1 cellular context compared by ENCODE assay signal in genomic region chr10:78923644-78924318, GRCh38.
TF ChIP-seq lines count a peak whose summit lies in the region.

No MANE protein-coding gene starts in this region.

TF ChIP-seq in H1, 55 proteins besides CTCF, POLR2A, EP300 and RAD21 (continued from another document):
- TF ChIP-seq, protein P1, sequence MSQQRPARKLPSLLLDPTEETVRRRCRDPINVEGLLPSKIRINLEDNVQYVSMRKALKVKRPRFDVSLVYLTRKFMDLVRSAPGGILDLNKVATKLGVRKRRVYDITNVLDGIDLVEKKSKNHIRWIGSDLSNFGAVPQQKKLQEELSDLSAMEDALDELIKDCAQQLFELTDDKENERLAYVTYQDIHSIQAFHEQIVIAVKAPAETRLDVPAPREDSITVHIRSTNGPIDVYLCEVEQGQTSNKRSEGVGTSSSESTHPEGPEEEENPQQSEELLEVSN (IDR thresholded peaks at IDR 0.05) = no peak
- no peak for TF ChIP-seq RNF2 (IDR thresholded peaks at IDR 0.05; ENCODE audit: borderline replicate concordance, low read depth, low read length, missing control alignments, poor library complexity, severe bottlenecking)
- no peak for TF ChIP-seq GTF2F1 (IDR thresholded peaks at IDR 0.05; ENCODE audit: borderline replicate concordance, low read depth, low read length)
- no peak for TF ChIP-seq CHD7 (IDR thresholded peaks at IDR 0.05; ENCODE audit: insufficient replicate concordance, low read length)
- TF ChIP-seq CBX8 (IDR thresholded peaks at IDR 0.05; ENCODE audit: borderline replicate concordance, low read depth, low read length) = no peak
